In the genomic region with DNA sequence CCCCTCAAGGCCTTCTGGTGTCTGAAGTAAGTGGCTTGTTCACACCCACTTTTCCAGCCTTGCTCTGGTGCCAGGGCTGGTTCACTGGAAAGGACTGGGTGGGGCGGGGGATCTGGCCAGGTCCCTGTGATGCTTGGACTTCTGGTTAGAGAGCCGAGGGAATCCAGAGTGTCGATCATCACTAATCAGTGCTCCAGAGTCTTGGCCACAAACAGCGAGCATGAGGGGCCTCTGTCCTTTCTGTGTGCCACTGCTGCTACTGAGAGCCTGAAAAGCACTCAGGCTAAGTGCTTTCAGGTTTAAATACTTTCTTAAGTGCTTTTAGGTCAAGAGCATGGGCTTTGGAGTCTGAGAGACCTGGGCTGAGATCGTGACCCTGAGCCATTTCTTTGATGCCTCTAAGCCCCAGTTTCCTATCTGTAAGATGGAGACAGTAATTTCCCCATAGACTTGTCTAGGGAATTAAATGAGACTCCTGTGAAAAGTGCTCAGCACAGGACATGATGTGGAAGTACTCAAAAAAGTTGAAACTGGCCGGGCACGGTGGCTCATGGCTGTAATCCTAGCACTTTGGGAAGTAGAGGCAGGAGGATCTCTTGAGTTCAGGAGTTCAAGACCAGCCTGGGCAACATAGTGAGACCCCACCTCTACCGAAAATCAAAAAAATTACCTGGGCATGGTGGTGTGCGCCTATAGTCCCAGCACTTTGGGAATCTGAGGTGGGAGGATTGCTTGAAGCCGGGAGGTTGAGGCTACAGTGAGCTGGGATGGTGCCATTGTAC, we compare ENCODE assay signal across 24 cellular contexts. TPM values are rescaled to one million over a fixed set of nuclear protein-coding genes. Genes with fewer than 3 reads are reported as not detected.
DNase-seq lines count a peak whose midpoint lies in the region; ATAC-seq and TF ChIP-seq lines count a peak whose summit lies in the region.
"Had no signal": no experiment of that assay in that cellular context is flagged by ENCODE, and none has a peak within 500 bp of the region (broad histone marks: within the 10 kb centered on the region; RNA-seq: fewer than 3 reads in every experiment).

No MANE protein-coding gene starts in this region.

- H3K27me3 ChIP-seq in WERI-Rb-1 (ENCODE audit: insufficient read depth, low read depth, severe bottlenecking) (no peaks in the 10 kb centered on the region), left lung (no peaks in the 10 kb centered on the region)
- H3K27me3 ChIP-seq: BLaER1 treated with 17β-estradiol and CSF1 and Interleukin-3, amounts not matched to agents 10 nM and 100 nM had no signal

- H3K36me3 ChIP-seq in WERI-Rb-1 (peaks cover 73% of the 10 kb centered on the region), left lung (peaks cover 0 to 90% of the 10 kb centered on the region in 2 donors)

- intact Hi-C loops in left lung (cut with DNase I): no loop called here

- H3K9me3 ChIP-seq in WERI-Rb-1 (ENCODE audit: severe bottlenecking) (no peaks in the 10 kb centered on the region), left lung (no peaks in the 10 kb centered on the region)

- H3K4me3 ChIP-seq in WERI-Rb-1 (ENCODE audit: low read depth, low read length) (no peak overlapping the region), left lung (no peak overlapping the region)
- H3K4me3 ChIP-seq: BLaER1 treated with 17β-estradiol and CSF1 and Interleukin-3, amounts not matched to agents 10 nM and 100 nM; GM23248 had no signal

- H3K27ac ChIP-seq in WERI-Rb-1 (peak overlapping the region; percentile 38), left lung (peak overlapping the region in 1 of 2 donors; percentile 26)
- H3K27ac ChIP-seq: BLaER1 treated with 17β-estradiol and CSF1 and Interleukin-3, amounts not matched to agents 10 nM and 100 nM; GM23248 had no signal

- peak; percentile 79 for ATAC-seq in left lung
- ATAC-seq in GM21360 (IDR thresholded peaks at IDR 0.05; ENCODE audit: unreplicated experiment): no peak
- ATAC-seq in GM19035 (IDR thresholded peaks at IDR 0.05; ENCODE audit: unreplicated experiment): no peak
- ATAC-seq: Panc1, SK-N-SH treated with all-trans-retinoic acid at 6 μM for 48 hours had no signal

- DNase-seq in DMS79 treated with DMSO at 0.1 percent for 48 hours (lab: John Stamatoyannopoulos, UW) (peak; percentile 41), WERI-Rb-1 (peak; percentile 54), left lung (peak in 1 of 2 donors; percentile 62), kidney tubule cell (ENCODE audit: low spot score) (no peak), NCI-H510A treated with DMSO at 0.1 percent for 48 hours (lab: John Stamatoyannopoulos, UW) (no peak)
- DNase-seq: ACHN; CD8-positive, alpha-beta memory T cell; DMS53; H9; KG1; NCI-H1092; NCI-H1436; NCI-H187 treated with DMSO at 0.1 percent for 48 hours; NCI-H2107; NCI-H2227 treated with DMSO at 0.1 percent for 48 hours; NCI-H510A; NCI-H748 treated with DMSO at 0.1 percent for 48 hours; SIG-M5 had no signal

- no peak for TF ChIP-seq CTCF in WERI-Rb-1 (IDR thresholded peaks at IDR 0.05; ENCODE audit: low read depth, low read length)
- TF ChIP-seq CTCF in left lung (IDR thresholded peaks at IDR 0.05): no peak

- H3K4me1 ChIP-seq in left lung: no peaks in the 10 kb centered on the region

RNA-seq across cellular contexts. Expression of gene SEC22A, which starts 53.8 kb away (rescaled TPM):
- 10 to 100 TPM; 15.7 to 18.5 TPM for total RNA-seq in left lung

Comparison
In these comparisons a context has a peak if more than half of its experiments do, and no peak if none do; other contexts are left out.
1. DNase-seq: peak in DMS79 treated with DMSO at 0.1 percent for 48 hours (single experiment) and WERI-Rb-1 (single experiment); none in kidney tubule cell (single experiment) and NCI-H510A treated with DMSO at 0.1 percent for 48 hours (single experiment).